In the genomic region with DNA sequence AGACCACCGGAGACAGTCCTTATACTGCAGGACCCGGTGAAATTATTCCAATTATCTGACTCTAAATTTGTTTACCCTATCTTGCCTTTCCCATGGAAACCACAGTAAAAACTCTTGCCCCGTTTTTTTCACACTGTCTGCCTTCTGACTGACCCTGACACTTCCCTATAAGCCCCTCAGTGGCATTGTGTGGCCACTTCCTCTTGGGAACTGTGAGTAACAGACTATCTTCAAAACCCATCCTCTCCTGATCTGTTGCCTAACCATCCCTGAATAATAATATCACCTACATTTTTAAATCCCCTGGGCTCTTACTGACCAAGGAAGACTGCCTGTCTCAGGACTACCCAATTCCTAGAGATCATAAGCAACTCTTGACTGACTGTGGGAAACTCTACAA, we compare ENCODE assay signal across 1 cellular context.
TF ChIP-seq lines count a peak whose summit lies in the region.

No MANE protein-coding gene starts in this region.

TF ChIP-seq in SK-N-SH treated with all-trans-retinoic acid at 6 μM for 48 hours, 23 proteins besides CTCF, POLR2A, EP300 and RAD21 (continued from another document):
- TF ChIP-seq, protein P1, sequence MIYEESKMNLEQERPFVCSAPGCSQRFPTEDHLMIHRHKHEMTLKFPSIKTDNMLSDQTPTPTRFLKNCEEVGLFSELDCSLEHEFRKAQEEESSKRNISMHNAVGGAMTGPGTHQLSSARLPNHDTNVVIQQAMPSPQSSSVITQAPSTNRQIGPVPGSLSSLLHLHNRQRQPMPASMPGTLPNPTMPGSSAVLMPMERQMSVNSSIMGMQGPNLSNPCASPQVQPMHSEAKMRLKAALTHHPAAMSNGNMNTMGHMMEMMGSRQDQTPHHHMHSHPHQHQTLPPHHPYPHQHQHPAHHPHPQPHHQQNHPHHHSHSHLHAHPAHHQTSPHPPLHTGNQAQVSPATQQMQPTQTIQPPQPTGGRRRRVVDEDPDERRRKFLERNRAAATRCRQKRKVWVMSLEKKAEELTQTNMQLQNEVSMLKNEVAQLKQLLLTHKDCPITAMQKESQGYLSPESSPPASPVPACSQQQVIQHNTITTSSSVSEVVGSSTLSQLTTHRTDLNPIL (CRISPR knock-in tag; IDR thresholded peaks at IDR 0.05; ENCODE audit: low read depth), result no peak
- TF ChIP-seq PPARA (CRISPR knock-in tag; IDR thresholded peaks at IDR 0.05; ENCODE audit: borderline replicate concordance), result no peak
- TF ChIP-seq BACH2 (CRISPR knock-in tag; IDR thresholded peaks at IDR 0.05; ENCODE audit: borderline replicate concordance), result no peak
- TF ChIP-seq ZC3H10 (CRISPR knock-in tag; IDR thresholded peaks at IDR 0.05), result no peak
- TF ChIP-seq ZNF8 (CRISPR knock-in tag; IDR thresholded peaks at IDR 0.05), result no peak
